11 cellular contexts compared by ENCODE assay signal in the genomic region with DNA sequence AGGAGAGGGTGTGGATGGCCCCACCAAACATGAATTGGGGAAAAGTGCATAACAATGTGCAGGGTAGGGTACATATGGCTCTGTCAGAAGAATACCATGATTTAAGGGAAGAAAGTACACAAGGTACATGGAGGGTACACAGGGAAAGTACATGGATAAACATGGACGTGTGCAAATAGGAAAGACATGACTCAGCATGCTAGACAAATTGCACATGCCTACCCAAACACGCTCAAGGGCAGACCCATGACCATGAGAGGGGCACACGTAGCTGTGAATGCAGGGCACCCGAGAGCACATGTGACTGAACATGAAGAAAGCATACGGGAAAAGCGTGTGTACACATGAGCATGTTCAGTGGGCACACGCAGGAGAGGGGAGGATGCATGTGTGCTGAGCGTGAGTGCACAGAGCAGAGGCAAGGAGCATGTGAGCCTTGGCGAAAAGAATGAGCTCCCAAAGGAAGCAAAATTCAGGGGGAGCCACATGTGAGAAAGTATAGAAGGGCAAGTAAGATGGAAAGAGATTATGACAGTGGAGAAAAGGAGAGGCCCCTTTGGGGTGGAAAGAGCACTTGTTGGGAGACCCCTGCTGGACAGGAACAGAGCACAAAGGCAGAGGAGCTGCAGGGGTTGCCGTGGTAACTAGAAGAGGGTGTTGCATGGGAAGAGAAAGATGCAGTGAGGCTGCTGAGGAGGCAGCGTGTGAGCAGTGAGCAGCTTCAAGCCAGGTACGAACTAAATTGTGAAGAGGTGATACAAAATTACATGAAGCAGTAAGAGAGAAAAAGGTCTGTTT. TPM values are rescaled to one million over a fixed set of nuclear protein-coding genes. Genes with fewer than 3 reads are reported as not detected.
DNase-seq lines count a peak whose midpoint lies in the region; ATAC-seq and TF ChIP-seq lines count a peak whose summit lies in the region.
"Had no signal": no experiment of that assay in that cellular context is flagged by ENCODE, and none has a peak within 500 bp of the region (broad histone marks: within the 10 kb centered on the region; RNA-seq: fewer than 3 reads in every experiment).

No MANE protein-coding gene starts in this region.

- intact Hi-C loops in left lung (cut with DNase I), result no loop called here

- no peaks in the 10 kb centered on the region for H3K27me3 ChIP-seq in left lung

- no peak overlapping the region for H3K4me3 Mint-ChIP-seq in activated T-cell treated with anti-CD3 and anti-CD28 coated beads, Interleukin-2, amount 50 U/mL, for 4 hours

- H3K4me1 Mint-ChIP-seq in activated T-cell treated with anti-CD3 and anti-CD28 coated beads, Interleukin-2, amount 50 U/mL, for 4 hours (ENCODE audit: low read depth), result no peaks in the 10 kb centered on the region

- ATAC-seq in left lung, result no peak
- no peak for ATAC-seq in activated T-cell treated with anti-CD3 and anti-CD28 coated beads, Interleukin-2, amount 50 U/mL, for 4 hours

- H3K4me3 ChIP-seq in left lung, result no peak overlapping the region

- peaks cover 16% of the 10 kb centered on the region for H3K36me3 Mint-ChIP-seq in activated T-cell treated with anti-CD3 and anti-CD28 coated beads, Interleukin-2, amount 50 U/mL, for 4 hours (ENCODE audit: insufficient read depth)

- no peaks in the 10 kb centered on the region for H3K9me3 ChIP-seq in left lung

- H3K4me1 ChIP-seq in left lung, result no peaks in the 10 kb centered on the region

- peaks cover 0 to 82% of the 10 kb centered on the region in 2 donors for H3K36me3 ChIP-seq in left lung

- DNase-seq in SKM-1 treated with dmso at 0.1 percent for 144 hours (lab: John Stamatoyannopoulos, UW; ENCODE audit: unreplicated experiment), result peak; percentile 28
- no peak for DNase-seq in SKM-1 (lab: John Stamatoyannopoulos, UW; ENCODE audit: unreplicated experiment)
- DNase-seq in M059J (ENCODE audit: low read depth), result peak; percentile 35
- peak; percentile 16 for DNase-seq in astrocyte of the hippocampus (ENCODE audit: low read depth, low spot score)
- peak; percentile 14 for DNase-seq in occipital lobe (lab: John Stamatoyannopoulos, UW)
- DNase-seq in left lung, result no peak
- no peak for DNase-seq in activated T-cell treated with anti-CD3 and anti-CD28 coated beads, Interleukin-2, amount 50 U/mL, for 4 hours
- no peak for DNase-seq in inferior parietal cortex (ENCODE audit: extremely low spot score)
- DNase-seq: stimulated activated CD4-positive, alpha-beta T cell treated with anti-CD3 and anti-CD28 coated beads, Interleukin-2, amount 100 ng/mL, for 48 hours had no signal

- H3K27ac ChIP-seq in left lung, result no peak overlapping the region

- H3K9me3 Mint-ChIP-seq in activated T-cell treated with anti-CD3 and anti-CD28 coated beads, Interleukin-2, amount 50 U/mL, for 4 hours, result no peaks in the 10 kb centered on the region

- H3K27me3 Mint-ChIP-seq in activated T-cell treated with anti-CD3 and anti-CD28 coated beads, Interleukin-2, amount 50 U/mL, for 4 hours (ENCODE audit: low read depth), result no peaks in the 10 kb centered on the region

- TF ChIP-seq CTCF in left lung (IDR thresholded peaks at IDR 0.05), result no peak

RNA-seq across cellular contexts. Expression of gene OR2H2, which starts 17.8 kb away (rescaled TPM):
- total RNA-seq in M059J (2014; rRNA removed; shearing (Covaris generic)), result not detected in 2 replicates
- total RNA-seq in occipital lobe (not detected), left lung (not detected)
- total RNA-seq in activated T-cell treated with anti-CD3 and anti-CD28 coated beads, Interleukin-2, amount 50 U/mL, for 4 hours, result not detected
- total RNA-seq: activated CD8-positive, alpha-beta memory T cell treated with anti-CD3 and anti-CD28 coated beads for 36 hours; Daoy had no signal

RNA-seq across cellular contexts. Expression of gene GABBR1, which starts 30.2 kb away (rescaled TPM):
- 2.1 TPM in 2 replicates for total RNA-seq in M059J (2014; rRNA removed; shearing (Covaris generic))
- total RNA-seq in occipital lobe (91.1 TPM), left lung (10 to 100 TPM; 25.0 to 32.0 TPM)
- 1 to 10 TPM; 4.2 to 5.6 (median 4.7) TPM for total RNA-seq in activated T-cell treated with anti-CD3 and anti-CD28 coated beads, Interleukin-2, amount 50 U/mL, for 4 hours

RNA-seq across cellular contexts. Expression of gene UBD, which starts 43.2 kb away (rescaled TPM):
- 0.17 TPM in 1 of 2 replicates, not detected in the other for total RNA-seq in M059J (2014; rRNA removed; shearing (Covaris generic))
- total RNA-seq in occipital lobe (0.47 TPM), left lung (1 to 10 TPM; 2.6 to 2.7 TPM)
- 1 to 10 TPM; 1.6 to 3.5 (median 3.3) TPM for total RNA-seq in activated T-cell treated with anti-CD3 and anti-CD28 coated beads, Interleukin-2, amount 50 U/mL, for 4 hours

RNA-seq across cellular contexts. Expression of gene MOG, which starts 54.1 kb away (rescaled TPM):
- not detected in 2 replicates for total RNA-seq in M059J (2014; rRNA removed; shearing (Covaris generic))
- total RNA-seq in occipital lobe (not detected), left lung (not detected)
- total RNA-seq in activated T-cell treated with anti-CD3 and anti-CD28 coated beads, Interleukin-2, amount 50 U/mL, for 4 hours, result not detected
- total RNA-seq: activated CD8-positive, alpha-beta memory T cell treated with anti-CD3 and anti-CD28 coated beads for 36 hours; Daoy had no signal

Comparison
In these comparisons a context has a peak if more than half of its experiments do, and no peak if none do; other contexts are left out.
1. DNase-seq: peak in SKM-1 treated with dmso at 0.1 percent for 144 hours (single experiment), M059J (single experiment), astrocyte of the hippocampus (single experiment) and occipital lobe (single experiment); none in SKM-1 (single experiment), left lung (0 of 2), activated T-cell treated with anti-CD3 and anti-CD28 coated beads, Interleukin-2, amount 50 U/mL, for 4 hours (single experiment) and inferior parietal cortex (single experiment).